Comparison of ENCODE assay signal across 1 cellular context in genomic region chr17:67375054-67375427, GRCh38.
TF ChIP-seq lines count a peak whose summit lies in the region.

No MANE protein-coding gene starts in this region.

TF ChIP-seq in K562, 482 proteins besides CTCF, POLR2A, EP300 and RAD21:
- TF ChIP-seq SMC3 (conservative IDR thresholded peaks at IDR 0.05; ENCODE audit: insufficient read depth, low read depth, low read length) (no peak), ZBTB49 (CRISPR knock-in tag; IDR thresholded peaks at IDR 0.05; ENCODE audit: borderline replicate concordance) (no peak), NFYB (IDR thresholded peaks at IDR 0.05; ENCODE audit: extremely low read depth, insufficient read length) (no peak), ZHX1 (conservative IDR thresholded peaks at IDR 0.05; ENCODE audit: low read length) (no peak), E2F3 (CRISPR knock-in tag; IDR thresholded peaks at IDR 0.05) (no peak), ZNF311 (CRISPR knock-in tag; IDR thresholded peaks at IDR 0.05) (no peak), ZNF224 (CRISPR knock-in tag; IDR thresholded peaks at IDR 0.05) (no peak), GATAD2B (IDR thresholded peaks at IDR 0.05; ENCODE audit: borderline replicate concordance) (no peak), CCNT2 (IDR thresholded peaks at IDR 0.05; ENCODE audit: borderline replicate concordance, extremely low read depth, insufficient read length, low read depth, low read length) (no peak), WHSC1 (IDR thresholded peaks at IDR 0.05; ENCODE audit: low read length) (no peak), KDM2B (CRISPR knock-in tag; IDR thresholded peaks at IDR 0.05) (no peak), MAFK (IDR thresholded peaks at IDR 0.05; ENCODE audit: low read length) (no peak), ZNF316 (IDR thresholded peaks at IDR 0.05) (no peak), DACH1 (IDR thresholded peaks at IDR 0.05; ENCODE audit: partially characterized antibody) (no peak), NR3C1 (CRISPR knock-in tag; IDR thresholded peaks at IDR 0.05) (no peak), TRIM28 (IDR thresholded peaks at IDR 0.05) (no peak)
- TF ChIP-seq, protein P1, sequence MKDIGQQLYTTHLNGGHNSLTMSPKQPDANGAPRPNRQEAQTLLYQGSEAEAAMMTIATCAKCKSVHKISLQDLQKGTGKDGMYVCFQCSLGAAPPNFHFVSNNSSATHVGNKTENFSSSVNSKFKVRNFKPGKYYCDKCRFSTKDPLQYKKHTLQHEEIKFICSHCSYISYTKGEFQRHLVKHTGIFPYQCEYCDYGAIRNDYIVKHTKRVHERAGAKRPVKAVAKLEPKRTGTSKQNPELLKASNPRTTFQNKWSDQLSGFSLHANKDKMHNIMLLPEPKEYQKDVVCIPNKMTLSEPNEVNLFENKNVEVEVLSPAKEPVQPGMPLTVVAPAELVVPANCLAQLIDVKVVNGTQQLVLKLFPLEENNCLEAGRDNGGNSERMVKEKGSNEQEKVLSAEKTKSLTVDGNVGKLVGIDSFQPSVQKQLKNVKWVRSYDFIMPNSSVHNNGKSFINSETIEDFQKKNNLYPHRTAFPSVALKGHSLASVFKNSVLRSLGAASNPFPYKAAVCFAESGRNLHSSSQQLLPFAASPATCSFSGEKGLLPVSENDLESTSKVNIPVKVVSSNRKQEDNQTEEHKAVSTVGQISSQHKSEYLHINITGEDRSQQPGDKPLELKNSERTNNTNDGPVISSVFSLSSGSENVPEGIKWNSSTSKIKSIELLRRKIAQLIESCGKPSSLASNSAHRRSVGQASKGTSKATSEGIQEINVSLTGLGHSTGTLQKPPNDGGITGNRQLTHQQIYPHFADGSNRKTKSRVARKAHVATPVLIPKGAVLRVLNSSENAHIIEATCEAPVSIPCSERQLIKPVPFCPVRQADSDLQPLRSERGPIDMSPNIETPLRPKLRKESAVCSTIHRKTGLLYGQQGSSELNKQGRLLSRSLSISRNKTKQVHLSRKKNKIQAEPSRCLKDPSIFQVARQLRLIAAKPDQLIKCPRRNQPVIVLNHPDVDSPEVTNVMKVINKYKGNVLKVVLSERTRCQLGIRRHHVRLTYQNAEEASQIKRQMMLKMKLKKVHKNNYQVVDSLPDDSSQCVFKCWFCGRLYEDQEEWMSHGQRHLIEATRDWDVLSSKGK (CRISPR knock-in tag; IDR thresholded peaks at IDR 0.05), result no peak
- TF ChIP-seq, protein P2, sequence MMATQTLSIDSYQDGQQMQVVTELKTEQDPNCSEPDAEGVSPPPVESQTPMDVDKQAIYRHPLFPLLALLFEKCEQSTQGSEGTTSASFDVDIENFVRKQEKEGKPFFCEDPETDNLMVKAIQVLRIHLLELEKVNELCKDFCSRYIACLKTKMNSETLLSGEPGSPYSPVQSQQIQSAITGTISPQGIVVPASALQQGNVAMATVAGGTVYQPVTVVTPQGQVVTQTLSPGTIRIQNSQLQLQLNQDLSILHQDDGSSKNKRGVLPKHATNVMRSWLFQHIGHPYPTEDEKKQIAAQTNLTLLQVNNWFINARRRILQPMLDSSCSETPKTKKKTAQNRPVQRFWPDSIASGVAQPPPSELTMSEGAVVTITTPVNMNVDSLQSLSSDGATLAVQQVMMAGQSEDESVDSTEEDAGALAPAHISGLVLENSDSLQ (IDR thresholded peaks at IDR 0.05), result no peak
TF ChIP-seq in K562: peak in this region for 0.
